8 cellular contexts compared by ENCODE assay signal in genomic region chr9:133589454-133590227, GRCh38. TPM values are rescaled to one million over a fixed set of nuclear protein-coding genes. Genes with fewer than 3 reads are reported as not detected.
A peak's percentile ranks its signal among the peaks of the same experiment; 100 is the strongest.
DNase-seq lines count a peak whose midpoint lies in the region; ATAC-seq, FAIRE-seq and TF ChIP-seq lines count a peak whose summit lies in the region.

No MANE protein-coding gene starts in this region.

- TF ChIP-seq POLR2A in GM12878 (IDR thresholded peaks at IDR 0.05; ENCODE audit: low read depth, low read length) = no peak

- H3K27ac ChIP-seq in GM12878 (ENCODE audit: control insufficient read depth, insufficient read depth) = no peak overlapping the region

- in situ Hi-C loops in GM12878 (cut with MboI) = no loop called here

- POLR2A ChIA-PET in GM12878 (lab: Charles Lee) = no interaction called here

- H2AFZ ChIP-seq in GM12878 (ENCODE audit: control insufficient read depth, low read depth, low read length) = no peak overlapping the region

- CTCF ChIA-PET in GM12878 (lab: Yijun Ruan, JAX) = interaction anchor here (0.6 to 1.4 kb wide), 5 partner anchors 18 to 711 kb away, joined by 3 to 4 read pairs (median 3); partner anchors contain the start of gene SPACA9

- WGBS in GM12878 (ENCODE audit: insufficient coverage, insufficient replicate concordance, low lambda C conversion rate, missing lambda C conversion rate) = 29% methylated on average over 19 of the region's 19 CpGs

- H3K79me2 ChIP-seq in GM12878 (ENCODE audit: control insufficient read depth, insufficient read depth, low read length) = no peaks in the 10 kb centered on the region

- intact Hi-C loops in GM12878 (cut with micrococcal nuclease; ENCODE audit: unreplicated experiment) = loop anchor here (5.0 to 10.0 kb wide), 2 partner anchors 135 to 403 kb away; partner anchors contain the start of gene VAV2

- BruUV-seq in GM12878 (replicated peaks; lab: Mats Ljungman, UMichigan) = no TSS peak

- DNase-seq in ELF-1 (ENCODE audit: low read depth, low spot score) (peak; percentile 81), T follicular helper cell (ENCODE audit: low read depth) (peak; percentile 16), GM12878 (ENCODE audit: low read depth, low spot score) (no peak), NCI-H146 (lab: John Stamatoyannopoulos, UW) (no peak), foreskin melanocyte (no peak)
- DNase-seq in stimulated activated CD4-positive, alpha-beta T cell treated with anti-CD3 and anti-CD28 coated beads, Interleukin-12 subunit alpha, Interleukin-12 subunit beta, amount 100 ng/mL, for 4 hours = peak; percentile 52

- peak; percentile 40 to 64 (median 60) for TF ChIP-seq CTCF in GM12878 (IDR thresholded peaks at IDR 0.05 in 2 of 3, conservative IDR thresholded peaks at IDR 0.05 in 1 of 3; ENCODE audit: control insufficient read depth in 2 of 3, extremely low read depth in 1 of 3, insufficient read depth in 1 of 3, low read depth in 3 of 3, low read length in 3 of 3)

- FAIRE-seq in GM12878 (lab: Jason Lieb, UNC) = no peak

- no peak for TF ChIP-seq EP300 in GM12878 (IDR thresholded peaks at IDR 0.05; ENCODE audit: borderline replicate concordance in 1 of 2, control insufficient read depth in 1 of 2, low read depth in 2 of 2, low read length in 2 of 2)

- no peaks in the 10 kb centered on the region for H3K36me3 ChIP-seq in GM12878 (ENCODE audit: control insufficient read depth in 2 of 2, insufficient read depth in 2 of 2, low read length in 1 of 2)

- H3K4me3 ChIP-seq in GM12878 = no peak overlapping the region

- no peaks in the 10 kb centered on the region for H4K20me1 ChIP-seq in GM12878 (ENCODE audit: control insufficient read depth, insufficient read depth)

- 0 out of 2 replicates have a peak, but pooled peaks have one; percentile 21 for TF ChIP-seq RAD21 in GM12878 (IDR thresholded peaks at IDR 0.05; ENCODE audit: insufficient read depth, low read depth, low read length)

- ATAC-seq in GM12878 (no peak), HG02798 (IDR thresholded peaks at IDR 0.05; ENCODE audit: poor library complexity, unreplicated experiment) (no peak), HG03280 (IDR thresholded peaks at IDR 0.05; ENCODE audit: unreplicated experiment) (no peak)

- no peaks in the 10 kb centered on the region; the same call in 2 of the 3 replicates for H3K9me3 ChIP-seq in GM12878 (replicated peaks; ENCODE audit: control insufficient read depth, insufficient read depth, low read length)

- no peak overlapping the region for H3K4me2 ChIP-seq in GM12878 (ENCODE audit: control insufficient read depth, insufficient read depth)

- no peaks in the 10 kb centered on the region for H3K4me1 ChIP-seq in GM12878 (ENCODE audit: control insufficient read depth, insufficient read depth, low read length)

- H3K9ac ChIP-seq in GM12878 (ENCODE audit: control insufficient read depth, insufficient read depth, low read length) = no peak overlapping the region

- SMC1A ChIA-PET in GM12878 (lab: Charles Lee; ENCODE audit: uncharacterized antibody, unreplicated experiment) = no interaction called here

- peaks cover 8% of the 10 kb centered on the region in 2 experiments; a peak in 3 of 4 replicates for H3K27me3 ChIP-seq in GM12878 (replicated peaks in 1 of 2; ENCODE audit: control insufficient read depth in 2 of 2, insufficient read depth in 2 of 2, low read length in 1 of 2)

- RAD21 ChIA-PET in GM12878 (lab: Charles Lee; ENCODE audit: unreplicated experiment) = no interaction called here

TF ChIP-seq in GM12878, 131 proteins besides CTCF, POLR2A, EP300 and RAD21:
- TF ChIP-seq DPF2 (IDR thresholded peaks at IDR 0.05) (peak; percentile 89), ZBED1 (IDR thresholded peaks at IDR 0.05; ENCODE audit: borderline replicate concordance) (no peak), SMC3 (IDR thresholded peaks at IDR 0.05; ENCODE audit: borderline replicate concordance, low read length) (peak; percentile 29; the same call in 1 of the 2 replicates), STAT1 (conservative IDR thresholded peaks at IDR 0.05) (no peak)

RNA-seq across cellular contexts. Expression of gene FAM163B, which starts 19.5 kb away (rescaled TPM):
- total RNA-seq in GM12878 (2013; cell fraction: nucleolus; rRNA removed) = not detected in 2 replicates
- total RNA-seq in GM12878 (2014; rRNA removed) (not detected in 2 replicates), GM12878 (2014; rRNA removed; fragmentation: Illumina TruSeq; extraction: Trizol) (not detected in 2 replicates), GM12878 (2021) (not detected in 2 replicates)
- not detected for polyA plus RNA-seq in GM12878 (2011; ENCODE audit: low read depth)
- polyA plus RNA-seq in GM12878 (2011; rRNA removed) (not detected in 2 replicates), GM12878 (2014; fragmentation: Illumina TruSeq; extraction: Trizol) (not detected in 2 replicates), GM12878 (2014; fragmentation: Nextera tagmentation; extraction: Ambion mirVana) (not detected), GM12878 (2014; rRNA removed) (not detected in 2 replicates), GM12878 (2016; fragmentation: Nextera tagmentation; extraction: Ambion mirVana) (not detected)
- polyA plus RNA-seq in GM12878 (2011; cell fraction: cytosol; rRNA removed) = not detected in 2 replicates
- 0.13 and 0.28 TPM in 2 replicates for polyA plus RNA-seq in GM12878 (2011; cell fraction: nucleus; rRNA removed)
- not detected in 2 replicates for polyA plus RNA-seq in GM12878 (2012)
- polyA minus RNA-seq in GM12878 (2011; rRNA and poly(A)+ RNA removed) = not detected in 2 replicates
- not detected in 2 replicates for polyA minus RNA-seq in GM12878 (2011; cell fraction: cytosol; rRNA and poly(A)+ RNA removed)
- 0.36 TPM in 1 of 2 replicates, not detected in the other for polyA minus RNA-seq in GM12878 (2011; cell fraction: nucleus; rRNA and poly(A)+ RNA removed)

RNA-seq across cellular contexts. Expression of gene DBH, which starts 46.5 kb away (rescaled TPM):
- total RNA-seq in GM12878 (2013; cell fraction: nucleolus; rRNA removed) = not detected in 2 replicates
- 0.05 TPM in 1 of 2 replicates, not detected in the other for total RNA-seq in GM12878 (2014; rRNA removed)
- not detected in 2 replicates for total RNA-seq in GM12878 (2014; rRNA removed; fragmentation: Illumina TruSeq; extraction: Trizol)
- total RNA-seq in GM12878 (2021) = not detected in 2 replicates
- polyA plus RNA-seq in GM12878 (2011; ENCODE audit: low read depth) = not detected
- not detected in 2 replicates for polyA plus RNA-seq in GM12878 (2011; rRNA removed)
- not detected in 2 replicates for polyA plus RNA-seq in GM12878 (2011; cell fraction: cytosol; rRNA removed)
- not detected in 2 replicates for polyA plus RNA-seq in GM12878 (2011; cell fraction: nucleus; rRNA removed)
- 0.04 and 0.06 TPM in 2 replicates for polyA plus RNA-seq in GM12878 (2012)
- polyA plus RNA-seq in GM12878 (2014; fragmentation: Illumina TruSeq; extraction: Trizol) = not detected in 2 replicates
- not detected for polyA plus RNA-seq in GM12878 (2014; fragmentation: Nextera tagmentation; extraction: Ambion mirVana)
- not detected in 2 replicates for polyA plus RNA-seq in GM12878 (2014; rRNA removed)
- polyA plus RNA-seq in GM12878 (2016; fragmentation: Nextera tagmentation; extraction: Ambion mirVana) = not detected
- not detected in 2 replicates for polyA minus RNA-seq in GM12878 (2011; rRNA and poly(A)+ RNA removed)
- not detected in 2 replicates for polyA minus RNA-seq in GM12878 (2011; cell fraction: cytosol; rRNA and poly(A)+ RNA removed)
- not detected in 2 replicates for polyA minus RNA-seq in GM12878 (2011; cell fraction: nucleus; rRNA and poly(A)+ RNA removed)

RNA-seq across cellular contexts. Expression of gene ADAMTSL2, which starts 55.1 kb away (rescaled TPM):
- not detected in 2 replicates for total RNA-seq in GM12878 (2013; cell fraction: nucleolus; rRNA removed)
- total RNA-seq in GM12878 (2014; rRNA removed) (not detected in 2 replicates), GM12878 (2014; rRNA removed; fragmentation: Illumina TruSeq; extraction: Trizol) (not detected in 2 replicates), GM12878 (2021) (0.05 TPM in 1 of 2 replicates, not detected in the other)
- not detected for polyA plus RNA-seq in GM12878 (2011; ENCODE audit: low read depth)
- polyA plus RNA-seq in GM12878 (2011; rRNA removed) (0.07 TPM in 1 of 2 replicates, not detected in the other), GM12878 (2014; fragmentation: Illumina TruSeq; extraction: Trizol) (not detected in 2 replicates), GM12878 (2014; fragmentation: Nextera tagmentation; extraction: Ambion mirVana) (not detected), GM12878 (2014; rRNA removed) (0.04 TPM in 1 of 2 replicates, not detected in the other), GM12878 (2016; fragmentation: Nextera tagmentation; extraction: Ambion mirVana) (not detected)
- polyA plus RNA-seq in GM12878 (2011; cell fraction: cytosol; rRNA removed) = 0.10 and 0.12 TPM in 2 replicates
- 0.35 and 0.40 TPM in 2 replicates for polyA plus RNA-seq in GM12878 (2011; cell fraction: nucleus; rRNA removed)
- 0.10 TPM in 1 of 2 replicates, not detected in the other for polyA plus RNA-seq in GM12878 (2012)
- polyA minus RNA-seq in GM12878 (2011; rRNA and poly(A)+ RNA removed) = 0.21 and 0.22 TPM in 2 replicates
- not detected in 2 replicates for polyA minus RNA-seq in GM12878 (2011; cell fraction: cytosol; rRNA and poly(A)+ RNA removed)
- polyA minus RNA-seq in GM12878 (2011; cell fraction: nucleus; rRNA and poly(A)+ RNA removed) = 0.12 and 0.19 TPM in 2 replicates

Comparison
In these comparisons a context has a peak if more than half of its experiments do, and no peak if none do; other contexts are left out.
1. DNase-seq: peak in ELF-1 (single experiment), T follicular helper cell (single experiment) and stimulated activated CD4-positive, alpha-beta T cell treated with anti-CD3 and anti-CD28 coated beads, Interleukin-12 subunit alpha, Interleukin-12 subunit beta, amount 100 ng/mL, for 4 hours (single experiment); none in GM12878 (single experiment), NCI-H146 (single experiment) and foreskin melanocyte (single experiment).